In genomic region chr3:104564045-104564643, GRCh38 we compare ENCODE assay signal across 8 cellular contexts.
DNase-seq lines count a peak whose midpoint lies in the region; ATAC-seq and TF ChIP-seq lines count a peak whose summit lies in the region.

No MANE protein-coding gene starts in this region.

- TF ChIP-seq CTCF in AG04449 (IDR thresholded peaks at IDR 0.05; ENCODE audit: insufficient read depth, low read length, missing control alignments) (peak; percentile 38), GM12874 (IDR thresholded peaks at IDR 0.05; ENCODE audit: insufficient read depth, low read depth, low read length) (peak; percentile 21; the same call in 1 of the 2 replicates)

- H3K9me3 ChIP-seq in right cardiac atrium (ENCODE audit: control insufficient read depth, low read length): no peaks in the 10 kb centered on the region

- 66% methylated on average over 6 of the region's 6 CpGs for WGBS in right cardiac atrium

- H3K4me3 ChIP-seq in AG04449 (ENCODE audit: low read depth, low read length) (no peak overlapping the region), right cardiac atrium (ENCODE audit: low read length) (no peak overlapping the region)

- no peaks in the 10 kb centered on the region for H3K4me1 ChIP-seq in right cardiac atrium (ENCODE audit: control insufficient read depth, insufficient read depth, low read length)

- CTCF ChIA-PET in AG04449 (lab: Yijun Ruan, JAX): interaction anchor here (0.9 to 1.1 kb wide), 2 partner anchors 9 to 44 kb away, joined by 3 read pairs; no protein-coding TSS in a partner anchor

- ATAC-seq in right cardiac atrium: no peak

- intact Hi-C loops in right cardiac atrium (cut with DNase I): no loop called here

- no peaks in the 10 kb centered on the region for H3K27me3 ChIP-seq in right cardiac atrium (ENCODE audit: control insufficient read depth, insufficient read depth)

- POLR2A ChIA-PET in AG04449 (lab: Yijun Ruan, JAX): no interaction called here

- DNase-seq in AG04449 (ENCODE audit: low read depth, low spot score) (no peak), SHP77 (lab: John Stamatoyannopoulos, UW) (peak; percentile 9 to 22), right cardiac atrium (peak in 2 of 3 donors; percentile 19 to 40), dedifferentiated amniotic fluid mesenchymal stem cell (ENCODE audit: extremely low spot score) (no peak), DMS153 (lab: John Stamatoyannopoulos, UW) (no peak)
- DNase-seq in activated naive CD4-positive, alpha-beta T cell treated with Interleukin-2 at 50 U/mL for 16 hours: peak; percentile 63
- peak; percentile 69 to 78 for DNase-seq in stimulated activated CD4-positive, alpha-beta T cell treated with anti-CD3 and anti-CD28 coated beads, Interleukin-2, amount 100 ng/mL, for 24 hours

- no peak overlapping the region for H3K27ac ChIP-seq in right cardiac atrium (ENCODE audit: low read length)

Comparison
In these comparisons a context has a peak if more than half of its experiments do, and no peak if none do; other contexts are left out.
1. DNase-seq: peak in SHP77 (2 of 2), activated naive CD4-positive, alpha-beta T cell treated with Interleukin-2 at 50 U/mL for 16 hours (single experiment), right cardiac atrium (2 of 3) and stimulated activated CD4-positive, alpha-beta T cell treated with anti-CD3 and anti-CD28 coated beads, Interleukin-2, amount 100 ng/mL, for 24 hours (2 of 2); none in AG04449 (single experiment), dedifferentiated amniotic fluid mesenchymal stem cell (single experiment) and DMS153 (single experiment).